In genomic region chr2:49108436-49108835, GRCh38 we compare ENCODE assay signal across 9 cellular contexts. TPM values are rescaled to one million over a fixed set of nuclear protein-coding genes. Genes with fewer than 3 reads are reported as not detected.
"Had no signal": no experiment of that assay in that cellular context is flagged by ENCODE, and none has a peak within 500 bp of the region (broad histone marks: within the 10 kb centered on the region; RNA-seq: fewer than 3 reads in every experiment).

No MANE protein-coding gene starts in this region.

- H3K9me3 Mint-ChIP-seq: GM23338, H9 had no signal

- H3K4me3 Mint-ChIP-seq: GM23338, H9 had no signal

- H3K4me1 Mint-ChIP-seq: IgD-negative memory B cell had no signal

- H3K27me3 Mint-ChIP-seq: IgD-negative memory B cell had no signal

- DNase-seq: H9, HCEC 1CT, KBM-7 had no signal

- FAIRE-seq: H1, H54, HepG2 had no signal

- H3K27ac Mint-ChIP-seq: GM23338, H9, IgD-negative memory B cell had no signal

RNA-seq across cellular contexts. Expression of gene FSHR, which starts 45.9 kb away (rescaled TPM):
- total RNA-seq: GM23338, H1, H9, HepG2, HT1080 had no signal
